In the genomic region with DNA sequence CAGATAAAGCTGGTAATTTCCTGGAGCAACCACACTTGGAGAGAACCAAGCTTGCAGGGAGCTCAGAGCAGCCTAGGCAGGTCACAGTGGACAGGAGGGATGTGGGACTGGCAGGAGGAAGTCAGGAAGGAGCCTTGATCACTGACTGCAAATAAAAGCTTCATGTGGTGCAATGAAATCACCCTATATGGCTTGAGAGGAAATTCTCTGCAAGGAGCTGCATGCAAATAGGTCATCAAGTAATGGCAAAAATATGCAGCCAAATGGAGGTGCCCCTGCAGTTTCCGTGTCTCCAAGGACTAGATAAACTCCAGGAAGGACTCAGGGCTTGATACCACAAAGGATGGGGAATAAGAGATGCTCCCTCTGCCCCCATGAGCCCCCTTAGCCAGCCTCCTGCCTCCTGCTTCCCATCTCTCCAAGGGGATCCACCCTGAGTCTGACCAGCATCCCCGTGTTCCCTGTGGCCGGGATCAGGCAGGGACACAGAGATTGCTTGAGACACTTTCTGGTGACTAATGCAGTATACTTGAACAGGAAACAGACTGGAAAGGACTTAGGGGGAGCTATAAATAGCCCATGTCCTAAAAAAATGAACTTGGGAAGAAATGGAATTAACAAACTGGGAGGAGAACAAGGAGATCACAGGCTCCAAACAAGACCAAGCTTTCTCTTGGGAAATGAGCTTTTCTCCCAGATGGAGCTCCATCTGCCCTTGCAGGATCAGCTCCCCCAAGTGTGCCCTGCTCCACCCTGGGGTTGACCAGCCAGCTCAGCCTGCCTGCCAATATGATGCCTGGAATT, we compare ENCODE assay signal across 8 cellular contexts.
A peak's percentile ranks its signal among the peaks of the same experiment; 100 is the strongest.
DNase-seq lines count a peak whose midpoint lies in the region; ATAC-seq and TF ChIP-seq lines count a peak whose summit lies in the region.

No MANE protein-coding gene starts in this region.

- H3K4me3 Mint-ChIP-seq in stimulated activated naive B cell treated with anti-CD40 and anti-IgM and Interleukin-4, amounts not matched to agents 10 μg/mL and 1 μg/mL and 100 μg/mL, for 72 hours: no peak overlapping the region

- H3K27me3 Mint-ChIP-seq in stimulated activated naive B cell treated with anti-CD40 and anti-IgM and Interleukin-4, amounts not matched to agents 10 μg/mL and 1 μg/mL and 100 μg/mL, for 72 hours: peaks cover 5% of the 10 kb centered on the region in 2 donors

- TF ChIP-seq CTCF in coronary artery (IDR thresholded peaks at IDR 0.05): no peak

- H3K9me3 Mint-ChIP-seq in stimulated activated naive B cell treated with anti-CD40 and anti-IgM and Interleukin-4, amounts not matched to agents 10 μg/mL and 1 μg/mL and 100 μg/mL, for 72 hours: peaks cover 0 to 2% of the 10 kb centered on the region in 2 donors

- peaks cover 3 to 11% of the 10 kb centered on the region in 2 donors for H3K4me1 Mint-ChIP-seq in stimulated activated naive B cell treated with anti-CD40 and anti-IgM and Interleukin-4, amounts not matched to agents 10 μg/mL and 1 μg/mL and 100 μg/mL, for 72 hours

- no peak for ATAC-seq in stimulated activated naive B cell treated with anti-CD40 and anti-IgM and Interleukin-4, amounts not matched to agents 10 μg/mL and 1 μg/mL and 100 μg/mL, for 72 hours (replicated peaks)
- ATAC-seq in HG03565 (IDR thresholded peaks at IDR 0.05; ENCODE audit: unreplicated experiment): no peak

- no peak overlapping the region for H3K27ac Mint-ChIP-seq in stimulated activated naive B cell treated with anti-CD40 and anti-IgM and Interleukin-4, amounts not matched to agents 10 μg/mL and 1 μg/mL and 100 μg/mL, for 72 hours

- DNase-seq in DMS53 (lab: John Stamatoyannopoulos, UW) (peak; percentile 60), NCI-H82 treated with DMSO at 0.1 percent for 48 hours (lab: John Stamatoyannopoulos, UW; ENCODE audit: unreplicated experiment) (peak; percentile 60), coronary artery (ENCODE audit: low spot score) (peak; percentile 95), globus pallidus (ENCODE audit: low spot score) (no peak)
- no peak for DNase-seq in stimulated activated naive B cell treated with anti-CD40 and anti-IgM and Interleukin-4, amounts not matched to agents 10 μg/mL and 1 μg/mL and 100 μg/mL, for 72 hours
- DNase-seq in activated CD4-positive, alpha-beta T cell treated with anti-CD3 and anti-CD28 coated beads, Interleukin-2, amount 50 U/mL, for 1 hour: no peak

- H3K27ac ChIP-seq in coronary artery: peak overlapping the region; percentile 97 to 98
- H3K27ac ChIP-seq in mucosa of rectum (ENCODE audit: low read depth in 2 of 2, low read length in 2 of 2): peak overlapping the region; percentile 91 to 92

- H3K4me1 ChIP-seq in mucosa of rectum (ENCODE audit: control insufficient read depth in 2 of 2, insufficient read depth in 2 of 2, low read length in 2 of 2): peaks cover 51 to 60% of the 10 kb centered on the region in 2 donors

- no peaks in the 10 kb centered on the region for H3K9me3 ChIP-seq in mucosa of rectum (ENCODE audit: control insufficient read depth in 2 of 2, low read length in 2 of 2)

- H3K36me3 ChIP-seq in mucosa of rectum (ENCODE audit: control insufficient read depth in 2 of 2, insufficient read depth in 2 of 2, low read length in 2 of 2): no peaks in the 10 kb centered on the region

- H3K27me3 ChIP-seq in mucosa of rectum (ENCODE audit: control insufficient read depth in 2 of 2, insufficient read depth in 2 of 2, low read length in 2 of 2): no peaks in the 10 kb centered on the region

- peak overlapping the region; percentile 43 to 64 for H3K9ac ChIP-seq in mucosa of rectum (ENCODE audit: low read depth in 1 of 2, low read length in 2 of 2)

- H3K36me3 Mint-ChIP-seq in stimulated activated naive B cell treated with anti-CD40 and anti-IgM and Interleukin-4, amounts not matched to agents 10 μg/mL and 1 μg/mL and 100 μg/mL, for 72 hours: no peaks in the 10 kb centered on the region

- peak overlapping the region; percentile 65 for H3K4me3 ChIP-seq in coronary artery
- peak overlapping the region; percentile 9 to 11 for H3K4me3 ChIP-seq in mucosa of rectum (ENCODE audit: low read length in 2 of 2)

Comparison
In these comparisons a context has a peak if more than half of its experiments do, and no peak if none do; other contexts are left out.
1. DNase-seq: peak in DMS53 (single experiment), NCI-H82 treated with DMSO at 0.1 percent for 48 hours (single experiment) and coronary artery (single experiment); none in stimulated activated naive B cell treated with anti-CD40 and anti-IgM and Interleukin-4, amounts not matched to agents 10 μg/mL and 1 μg/mL and 100 μg/mL, for 72 hours (single experiment), activated CD4-positive, alpha-beta T cell treated with anti-CD3 and anti-CD28 coated beads, Interleukin-2, amount 50 U/mL, for 1 hour (single experiment) and globus pallidus (single experiment).